9 cellular contexts compared by ENCODE assay signal in genomic region chr14:47040490-47040889, GRCh38.
DNase-seq lines count a peak whose midpoint lies in the region; ATAC-seq, FAIRE-seq and TF ChIP-seq lines count a peak whose summit lies in the region.
"Had no signal": no experiment of that assay in that cellular context is flagged by ENCODE, and none has a peak within 500 bp of the region (broad histone marks: within the 10 kb centered on the region; RNA-seq: fewer than 3 reads in every experiment).

No MANE protein-coding gene starts in this region.

- TF ChIP-seq CTCF in NB4 (IDR thresholded peaks at IDR 0.05; ENCODE audit: low read depth, low read length) (no peak), astrocyte (IDR thresholded peaks at IDR 0.05; ENCODE audit: insufficient read depth, low read depth, low read length) (peak; percentile 6), heart right ventricle (IDR thresholded peaks at IDR 0.05) (no peak)

- H3K9me3 ChIP-seq in astrocyte (ENCODE audit: insufficient read depth, low read depth, low read length) (no peaks in the 10 kb centered on the region), heart right ventricle (peaks cover 0 to 4% (median 0%) of the 10 kb centered on the region in 11 donors)
- H3K9me3 ChIP-seq: BLaER1 treated with 17β-estradiol and CSF1 and Interleukin-3, amounts not matched to agents 10 nM and 100 nM had no signal

- no peak overlapping the region for H3K9ac ChIP-seq in astrocyte (ENCODE audit: low read length)
- H3K9ac ChIP-seq: BLaER1 treated with 17β-estradiol and CSF1 and Interleukin-3, amounts not matched to agents 10 nM and 100 nM had no signal

- H3K4me1 Mint-ChIP-seq in astrocyte (ENCODE audit: low read depth, unreplicated experiment) = no peaks in the 10 kb centered on the region

- no peaks in the 10 kb centered on the region for H3K27me3 Mint-ChIP-seq in astrocyte (ENCODE audit: low read depth, unreplicated experiment)

- H3K4me2 ChIP-seq in astrocyte (ENCODE audit: low read length) = no peak overlapping the region
- H3K4me2 ChIP-seq: BLaER1 treated with 17β-estradiol and CSF1 and Interleukin-3, amounts not matched to agents 10 nM and 100 nM had no signal

- no peak overlapping the region for H3K27ac Mint-ChIP-seq in astrocyte (ENCODE audit: unreplicated experiment)

- H3K79me2 ChIP-seq in astrocyte (ENCODE audit: insufficient read depth, low read length) = no peaks in the 10 kb centered on the region

- FAIRE-seq in astrocyte (lab: Jason Lieb, UNC) = no peak

- 9 to 11% methylated on average over 1 of the region's 1 CpG for WGBS in heart right ventricle, 2 donors

- H3K27me3 ChIP-seq in astrocyte (ENCODE audit: insufficient read depth, low read length) = no peaks in the 10 kb centered on the region
- no peaks in the 10 kb centered on the region for H3K27me3 ChIP-seq in heart right ventricle
- H3K27me3 ChIP-seq: BLaER1 treated with 17β-estradiol and CSF1 and Interleukin-3, amounts not matched to agents 10 nM and 100 nM had no signal

- H4K20me1 ChIP-seq in astrocyte (ENCODE audit: insufficient read depth, low read length) = no peaks in the 10 kb centered on the region
- H4K20me1 ChIP-seq: BLaER1 treated with 17β-estradiol and CSF1 and Interleukin-3, amounts not matched to agents 10 nM and 100 nM had no signal

- no peak for TF ChIP-seq POLR2A in NB4 (IDR thresholded peaks at IDR 0.05; ENCODE audit: extremely low read depth, insufficient read length)

- intact Hi-C loops in heart right ventricle (cut with DNase I) = no loop called here

- peak; percentile 45 for DNase-seq in Ammon's horn (ENCODE audit: low spot score)
- DNase-seq in NB4 (ENCODE audit: low read depth) = peak; percentile 6
- peak; percentile 6 for DNase-seq in astrocyte (ENCODE audit: low read depth)
- DNase-seq in kidney glomerular epithelial cell (lab: John Stamatoyannopoulos, UW) = peak; percentile 26
- no peak for DNase-seq in middle frontal gyrus (ENCODE audit: extremely low spot score, low spot score)
- DNase-seq in heart right ventricle = no peak

- H3K4me1 ChIP-seq in astrocyte (ENCODE audit: insufficient read depth, low read length) (no peaks in the 10 kb centered on the region), heart right ventricle (no peaks in the 10 kb centered on the region)
- H3K4me1 ChIP-seq: BLaER1 treated with 17β-estradiol and CSF1 and Interleukin-3, amounts not matched to agents 10 nM and 100 nM had no signal

- no peak overlapping the region for H3K4me3 Mint-ChIP-seq in astrocyte (ENCODE audit: unreplicated experiment)

- H3K27ac ChIP-seq in astrocyte (ENCODE audit: low read depth, low read length) (no peak overlapping the region), heart right ventricle (no peak overlapping the region)
- H3K27ac ChIP-seq: BLaER1 treated with 17β-estradiol and CSF1 and Interleukin-3, amounts not matched to agents 10 nM and 100 nM had no signal

- no peaks in the 10 kb centered on the region for H3K36me3 ChIP-seq in astrocyte (ENCODE audit: insufficient read depth, low read length)
- no peaks in the 10 kb centered on the region for H3K36me3 ChIP-seq in heart right ventricle
- H3K36me3 ChIP-seq: BLaER1 treated with 17β-estradiol and CSF1 and Interleukin-3, amounts not matched to agents 10 nM and 100 nM had no signal

- ATAC-seq in HG03135 (IDR thresholded peaks at IDR 0.05; ENCODE audit: unreplicated experiment) (no peak), heart right ventricle (no peak), esophagus mucosa (no peak)

- no peaks in the 10 kb centered on the region for H3K9me3 Mint-ChIP-seq in astrocyte (ENCODE audit: unreplicated experiment)

- no peaks in the 10 kb centered on the region for H3K36me3 Mint-ChIP-seq in astrocyte (ENCODE audit: low read depth, unreplicated experiment)

- H2AFZ ChIP-seq in astrocyte (ENCODE audit: low read depth, low read length) = no peak overlapping the region

- H3K4me3 ChIP-seq in NB4 (ENCODE audit: low read depth, low read length) = no peak overlapping the region
- H3K4me3 ChIP-seq in astrocyte (ENCODE audit: insufficient read depth, low read depth, low read length) = no peak overlapping the region
- no peak overlapping the region for H3K4me3 ChIP-seq in heart right ventricle
- H3K4me3 ChIP-seq: BLaER1 treated with 17β-estradiol and CSF1 and Interleukin-3, amounts not matched to agents 10 nM and 100 nM had no signal

Comparison
In these comparisons a context has a peak if more than half of its experiments do, and no peak if none do; other contexts are left out.
1. DNase-seq: peak in Ammon's horn (single experiment), NB4 (single experiment), astrocyte (single experiment) and kidney glomerular epithelial cell (single experiment); none in middle frontal gyrus (single experiment) and heart right ventricle (0 of 2).